Comparison of ENCODE assay signal across 16 cellular contexts in the genomic region with DNA sequence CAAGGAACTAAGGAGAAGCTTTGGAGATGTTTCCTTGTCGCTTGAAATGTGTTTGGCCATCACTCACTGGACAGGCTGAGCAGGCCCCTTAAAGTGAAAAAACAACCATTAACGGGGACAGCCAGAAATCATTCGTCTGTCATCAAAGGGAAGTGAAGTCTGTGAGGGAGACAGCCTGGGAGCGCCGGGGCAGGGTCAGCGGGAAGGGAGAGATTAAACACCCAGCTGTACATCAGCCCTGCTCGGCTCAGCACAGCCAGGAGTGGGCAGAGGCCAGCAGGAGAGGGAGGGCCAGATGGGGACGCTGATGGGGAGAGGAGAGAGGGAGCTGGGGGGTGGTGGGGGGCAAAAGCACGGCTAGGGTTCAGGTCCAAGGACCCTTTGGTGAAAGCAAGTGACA.
DNase-seq lines count a peak whose midpoint lies in the region; ATAC-seq and TF ChIP-seq lines count a peak whose summit lies in the region.
"Had no signal": no experiment of that assay in that cellular context is flagged by ENCODE, and none has a peak within 500 bp of the region (broad histone marks: within the 10 kb centered on the region; RNA-seq: fewer than 3 reads in every experiment).

No MANE protein-coding gene starts in this region.

- H3K27me3 ChIP-seq in neural progenitor cell (no peaks in the 10 kb centered on the region), osteoblast (ENCODE audit: insufficient read depth, low read length) (no peaks in the 10 kb centered on the region)
- H3K27me3 ChIP-seq: BLaER1 had no signal

- H3K9me3 Mint-ChIP-seq in neural progenitor cell (no peaks in the 10 kb centered on the region), chondrocyte (ENCODE audit: low read depth) (no peaks in the 10 kb centered on the region)
- H3K9me3 Mint-ChIP-seq: CD8-positive, alpha-beta memory T cell; GM23338 had no signal

- H3K9me3 ChIP-seq in neural progenitor cell (ENCODE audit: low read depth) (no peaks in the 10 kb centered on the region), osteoblast (ENCODE audit: low read depth, low read length) (no peaks in the 10 kb centered on the region)
- H3K9me3 ChIP-seq: BLaER1 had no signal

- TF ChIP-seq CTCF in neural progenitor cell (IDR thresholded peaks at IDR 0.05) (no peak), chondrocyte (IDR thresholded peaks at IDR 0.05) (no peak), osteoblast (IDR thresholded peaks at IDR 0.05; ENCODE audit: extremely low read depth, low read depth, low read length) (no peak)

- H3K4me3 Mint-ChIP-seq in neural progenitor cell (no peak overlapping the region), chondrocyte (ENCODE audit: unreplicated experiment) (no peak overlapping the region)
- H3K4me3 Mint-ChIP-seq: CD8-positive, alpha-beta memory T cell; GM23338 had no signal

- DNase-seq in DMS 273 (lab: John Stamatoyannopoulos, UW; ENCODE audit: unreplicated experiment) (peak; percentile 23), DMS 273 treated with DMSO at 0.1 percent for 48 hours (lab: John Stamatoyannopoulos, UW) (no peak), Right ventricle myocardium inferior (ENCODE audit: missing footprints) (peak; percentile 22), Right ventricle myocardium superior (no peak), neural progenitor cell (ENCODE audit: low spot score) (no peak), chondrocyte (ENCODE audit: low spot score) (no peak), osteoblast (ENCODE audit: insufficient read length, low spot score, missing footprints) (no peak)
- DNase-seq: AML-193; CD8-positive, alpha-beta memory T cell; DMS79; H7 had no signal

- H3K79me2 ChIP-seq in neural progenitor cell (ENCODE audit: low read depth) (peaks cover 33% of the 10 kb centered on the region), osteoblast (ENCODE audit: insufficient read depth, low read length) (no peaks in the 10 kb centered on the region)

- peaks cover 100% of the 10 kb centered on the region for H4K20me1 ChIP-seq in neural progenitor cell (ENCODE audit: low read depth)
- no peaks in the 10 kb centered on the region for H4K20me1 ChIP-seq in osteoblast (ENCODE audit: insufficient read depth, low read length)

- intact Hi-C loops in Right ventricle myocardium inferior (cut with DNase I) (no loop called here), Right ventricle myocardium superior (cut with DNase I) (no loop called here)

- H3K27ac ChIP-seq in neural progenitor cell (no peak overlapping the region), osteoblast (ENCODE audit: low read depth, low read length) (no peak overlapping the region)
- H3K27ac ChIP-seq: 22Rv1, BLaER1 had no signal

- H3K27me3 Mint-ChIP-seq in neural progenitor cell (ENCODE audit: insufficient read depth, low read depth), result peaks cover 7% of the 10 kb centered on the region
- H3K27me3 Mint-ChIP-seq in chondrocyte (ENCODE audit: low read depth), result no peaks in the 10 kb centered on the region
- H3K27me3 Mint-ChIP-seq: CD8-positive, alpha-beta memory T cell had no signal

- peaks cover 25% of the 10 kb centered on the region for H3F3A ChIP-seq in neural progenitor cell (ENCODE audit: low read depth)

- H3K36me3 Mint-ChIP-seq in neural progenitor cell (no peaks in the 10 kb centered on the region), chondrocyte (ENCODE audit: low read depth) (no peaks in the 10 kb centered on the region)
- H3K36me3 Mint-ChIP-seq: CD8-positive, alpha-beta memory T cell had no signal

- H2AFZ ChIP-seq in neural progenitor cell (replicated peaks) (no peak overlapping the region), osteoblast (ENCODE audit: low read length) (no peak overlapping the region)
- H2AFZ ChIP-seq: GM23338 had no signal

- H3K4me2 ChIP-seq in neural progenitor cell (peak overlapping the region; percentile 22), osteoblast (ENCODE audit: insufficient read depth, low read length) (no peak overlapping the region)
- H3K4me2 ChIP-seq: GM23338 had no signal

- no peaks in the 10 kb centered on the region for H3K36me3 ChIP-seq in neural progenitor cell
- H3K36me3 ChIP-seq in osteoblast (ENCODE audit: insufficient read depth, low read length), result no peaks in the 10 kb centered on the region
- H3K36me3 ChIP-seq: BLaER1 had no signal

- no peak overlapping the region for H3K9ac ChIP-seq in neural progenitor cell
- H3K9ac ChIP-seq: BLaER1 had no signal

- ATAC-seq in Right ventricle myocardium inferior (no peak), Right ventricle myocardium superior (ENCODE audit: poor library complexity) (no peak), HG02870 (IDR thresholded peaks at IDR 0.05; ENCODE audit: unreplicated experiment) (no peak)
- ATAC-seq: GM12878, GM23338 had no signal

- peaks cover 72% of the 10 kb centered on the region for H3K4me1 ChIP-seq in neural progenitor cell
- no peaks in the 10 kb centered on the region for H3K4me1 ChIP-seq in osteoblast (ENCODE audit: insufficient read depth, low read length)

- H3K4me3 ChIP-seq in neural progenitor cell, result no peak overlapping the region
- H3K4me3 ChIP-seq in osteoblast (ENCODE audit: insufficient read depth, low read length), result no peak overlapping the region
- H3K4me3 ChIP-seq: BLaER1, GM12878, GM23338 had no signal

- H3K4me1 Mint-ChIP-seq in neural progenitor cell (peaks cover 75% of the 10 kb centered on the region), chondrocyte (ENCODE audit: low read depth) (no peaks in the 10 kb centered on the region)
- H3K4me1 Mint-ChIP-seq: CD8-positive, alpha-beta memory T cell had no signal

- H3K27ac Mint-ChIP-seq in neural progenitor cell (no peak overlapping the region), chondrocyte (ENCODE audit: unreplicated experiment) (no peak overlapping the region)
- H3K27ac Mint-ChIP-seq: CD8-positive, alpha-beta memory T cell; GM23338 had no signal

Comparison
In these comparisons a context has a peak if more than half of its experiments do, and no peak if none do; other contexts are left out.
1. DNase-seq: peak in DMS 273 (single experiment) and Right ventricle myocardium inferior (single experiment); none in DMS 273 treated with DMSO at 0.1 percent for 48 hours (single experiment), Right ventricle myocardium superior (single experiment), neural progenitor cell (single experiment), chondrocyte (single experiment) and osteoblast (single experiment).